Comparison of ENCODE assay signal across 2 cellular contexts in the genomic region with DNA sequence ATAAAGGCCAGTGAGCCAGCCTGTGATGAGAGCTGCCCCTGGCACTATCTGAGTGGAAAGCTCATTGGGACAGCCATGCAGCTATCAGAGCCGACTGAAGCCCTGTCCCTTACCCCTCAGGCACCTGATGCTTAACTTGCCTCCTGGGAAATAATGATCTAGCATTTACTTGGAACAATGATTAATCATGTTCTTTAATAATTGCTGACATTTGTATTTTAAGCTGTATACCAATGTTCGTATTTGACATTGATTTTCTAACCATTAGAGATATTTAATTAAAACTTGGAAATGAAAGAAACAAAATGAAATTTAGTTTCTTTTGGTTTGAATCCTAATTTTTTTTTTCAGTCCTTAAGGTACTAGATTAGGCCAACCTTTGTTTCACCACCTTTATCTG.
TF ChIP-seq lines count a peak whose summit lies in the region.

No MANE protein-coding gene starts in this region.

TF ChIP-seq in IMR-90, 13 proteins besides CTCF, POLR2A, EP300 and RAD21:
- no peak for TF ChIP-seq BHLHE40 (IDR thresholded peaks at IDR 0.05; ENCODE audit: low read depth, low read length)
- TF ChIP-seq CEBPB (IDR thresholded peaks at IDR 0.05; ENCODE audit: low read depth, low read length): no peak
- TF ChIP-seq, protein P1, sequence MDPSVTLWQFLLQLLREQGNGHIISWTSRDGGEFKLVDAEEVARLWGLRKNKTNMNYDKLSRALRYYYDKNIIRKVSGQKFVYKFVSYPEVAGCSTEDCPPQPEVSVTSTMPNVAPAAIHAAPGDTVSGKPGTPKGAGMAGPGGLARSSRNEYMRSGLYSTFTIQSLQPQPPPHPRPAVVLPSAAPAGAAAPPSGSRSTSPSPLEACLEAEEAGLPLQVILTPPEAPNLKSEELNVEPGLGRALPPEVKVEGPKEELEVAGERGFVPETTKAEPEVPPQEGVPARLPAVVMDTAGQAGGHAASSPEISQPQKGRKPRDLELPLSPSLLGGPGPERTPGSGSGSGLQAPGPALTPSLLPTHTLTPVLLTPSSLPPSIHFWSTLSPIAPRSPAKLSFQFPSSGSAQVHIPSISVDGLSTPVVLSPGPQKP (IDR thresholded peaks at IDR 0.05; ENCODE audit: borderline replicate concordance, low read depth, low read length): no peak
- no peak for TF ChIP-seq MXI1 (IDR thresholded peaks at IDR 0.05; ENCODE audit: borderline replicate concordance, low read depth, low read length)
- TF ChIP-seq MAZ (IDR thresholded peaks at IDR 0.05; ENCODE audit: borderline replicate concordance, low read depth, low read length): no peak
- TF ChIP-seq RFX5 (IDR thresholded peaks at IDR 0.05; ENCODE audit: low read depth, low read length): no peak
- TF ChIP-seq MAFK (IDR thresholded peaks at IDR 0.05; ENCODE audit: low read depth, low read length): peak; percentile 71

TF ChIP-seq in HepG2, 621 proteins besides CTCF, POLR2A, EP300 and RAD21:
- no peak for TF ChIP-seq ZNF766 (CRISPR knock-in tag; IDR thresholded peaks at IDR 0.05; ENCODE audit: borderline replicate concordance)
- TF ChIP-seq ZNF510 (CRISPR knock-in tag; IDR thresholded peaks at IDR 0.05; ENCODE audit: low read depth): 0 out of 2 replicates have a peak, but pooled peaks have one; percentile 51
- TF ChIP-seq MAFF (IDR thresholded peaks at IDR 0.05; ENCODE audit: low read depth, low read length): peak; percentile 88
- TF ChIP-seq ISX (CRISPR knock-in tag; conservative IDR thresholded peaks at IDR 0.05): no peak
- no peak for TF ChIP-seq GTF2F1 (IDR thresholded peaks at IDR 0.05; ENCODE audit: low read length)
- no peak for TF ChIP-seq RELA (CRISPR knock-in tag; IDR thresholded peaks at IDR 0.05)
- TF ChIP-seq ZNF317 (CRISPR knock-in tag; IDR thresholded peaks at IDR 0.05): no peak
- TF ChIP-seq MED13 (CRISPR knock-in tag; IDR thresholded peaks at IDR 0.05): no peak
- TF ChIP-seq NR3C1 (CRISPR knock-in tag; IDR thresholded peaks at IDR 0.05): no peak
- TF ChIP-seq, protein P2, sequence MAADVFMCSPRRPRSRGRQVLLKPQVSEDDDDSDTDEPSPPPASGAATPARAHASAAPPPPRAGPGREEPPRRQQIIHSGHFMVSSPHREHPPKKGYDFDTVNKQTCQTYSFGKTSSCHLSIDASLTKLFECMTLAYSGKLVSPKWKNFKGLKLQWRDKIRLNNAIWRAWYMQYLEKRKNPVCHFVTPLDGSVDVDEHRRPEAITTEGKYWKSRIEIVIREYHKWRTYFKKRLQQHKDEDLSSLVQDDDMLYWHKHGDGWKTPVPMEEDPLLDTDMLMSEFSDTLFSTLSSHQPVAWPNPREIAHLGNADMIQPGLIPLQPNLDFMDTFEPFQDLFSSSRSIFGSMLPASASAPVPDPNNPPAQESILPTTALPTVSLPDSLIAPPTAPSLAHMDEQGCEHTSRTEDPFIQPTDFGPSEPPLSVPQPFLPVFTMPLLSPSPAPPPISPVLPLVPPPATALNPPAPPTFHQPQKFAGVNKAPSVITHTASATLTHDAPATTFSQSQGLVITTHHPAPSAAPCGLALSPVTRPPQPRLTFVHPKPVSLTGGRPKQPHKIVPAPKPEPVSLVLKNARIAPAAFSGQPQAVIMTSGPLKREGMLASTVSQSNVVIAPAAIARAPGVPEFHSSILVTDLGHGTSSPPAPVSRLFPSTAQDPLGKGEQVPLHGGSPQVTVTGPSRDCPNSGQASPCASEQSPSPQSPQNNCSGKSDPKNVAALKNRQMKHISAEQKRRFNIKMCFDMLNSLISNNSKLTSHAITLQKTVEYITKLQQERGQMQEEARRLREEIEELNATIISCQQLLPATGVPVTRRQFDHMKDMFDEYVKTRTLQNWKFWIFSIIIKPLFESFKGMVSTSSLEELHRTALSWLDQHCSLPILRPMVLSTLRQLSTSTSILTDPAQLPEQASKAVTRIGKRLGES (CRISPR knock-in tag; IDR thresholded peaks at IDR 0.05; ENCODE audit: borderline replicate concordance): no peak
- TF ChIP-seq MAFK (conservative IDR thresholded peaks at IDR 0.05 in 1 of 2, IDR thresholded peaks at IDR 0.05 in 1 of 2; ENCODE audit: low read length in 2 of 2): peak; percentile 85 to 90
- no peak for TF ChIP-seq HDAC2 (CRISPR knock-in tag; IDR thresholded peaks at IDR 0.05)
